In the genomic region with DNA sequence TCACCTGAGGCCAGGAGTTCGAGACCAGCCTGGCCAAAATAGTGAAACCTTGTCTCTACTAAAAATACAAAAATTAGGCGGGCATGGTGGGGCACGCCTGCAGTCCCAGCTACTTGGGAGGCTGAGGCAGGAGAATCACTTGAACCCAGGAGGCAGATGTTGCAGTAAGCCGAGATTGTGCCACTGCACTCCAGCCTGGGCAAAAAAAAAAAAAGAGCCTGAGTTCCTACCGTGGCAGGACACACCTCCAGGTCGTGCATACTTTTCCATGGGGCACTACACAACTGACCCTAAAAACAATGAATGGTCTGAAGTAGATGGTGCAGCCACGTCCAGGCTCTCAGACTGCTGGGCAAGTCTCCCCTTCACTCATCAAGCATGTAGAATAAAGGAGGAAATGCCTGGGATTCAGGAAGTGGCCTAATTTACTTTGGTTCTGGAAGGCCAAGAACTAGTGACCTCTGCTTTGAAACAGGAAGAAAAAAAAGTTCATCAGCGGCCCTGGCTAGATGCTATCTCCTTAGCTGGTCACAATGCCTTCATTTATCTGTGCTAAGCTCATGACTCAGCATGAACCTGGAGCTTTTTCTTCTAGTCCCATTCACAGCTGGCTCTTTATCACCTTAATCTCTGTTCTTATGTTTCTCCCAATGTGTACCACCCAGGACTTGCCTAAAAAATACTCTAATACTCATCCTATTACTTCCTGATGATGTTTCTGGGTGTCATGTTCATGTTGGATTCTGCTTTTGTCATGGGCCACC, we compare ENCODE assay signal across 2 cellular contexts.
TF ChIP-seq lines count a peak whose summit lies in the region.

No MANE protein-coding gene starts in this region.

TF ChIP-seq in K562, 482 proteins besides CTCF, POLR2A, EP300 and RAD21 (continued from another document and continues in another):
- TF ChIP-seq, protein P1, sequence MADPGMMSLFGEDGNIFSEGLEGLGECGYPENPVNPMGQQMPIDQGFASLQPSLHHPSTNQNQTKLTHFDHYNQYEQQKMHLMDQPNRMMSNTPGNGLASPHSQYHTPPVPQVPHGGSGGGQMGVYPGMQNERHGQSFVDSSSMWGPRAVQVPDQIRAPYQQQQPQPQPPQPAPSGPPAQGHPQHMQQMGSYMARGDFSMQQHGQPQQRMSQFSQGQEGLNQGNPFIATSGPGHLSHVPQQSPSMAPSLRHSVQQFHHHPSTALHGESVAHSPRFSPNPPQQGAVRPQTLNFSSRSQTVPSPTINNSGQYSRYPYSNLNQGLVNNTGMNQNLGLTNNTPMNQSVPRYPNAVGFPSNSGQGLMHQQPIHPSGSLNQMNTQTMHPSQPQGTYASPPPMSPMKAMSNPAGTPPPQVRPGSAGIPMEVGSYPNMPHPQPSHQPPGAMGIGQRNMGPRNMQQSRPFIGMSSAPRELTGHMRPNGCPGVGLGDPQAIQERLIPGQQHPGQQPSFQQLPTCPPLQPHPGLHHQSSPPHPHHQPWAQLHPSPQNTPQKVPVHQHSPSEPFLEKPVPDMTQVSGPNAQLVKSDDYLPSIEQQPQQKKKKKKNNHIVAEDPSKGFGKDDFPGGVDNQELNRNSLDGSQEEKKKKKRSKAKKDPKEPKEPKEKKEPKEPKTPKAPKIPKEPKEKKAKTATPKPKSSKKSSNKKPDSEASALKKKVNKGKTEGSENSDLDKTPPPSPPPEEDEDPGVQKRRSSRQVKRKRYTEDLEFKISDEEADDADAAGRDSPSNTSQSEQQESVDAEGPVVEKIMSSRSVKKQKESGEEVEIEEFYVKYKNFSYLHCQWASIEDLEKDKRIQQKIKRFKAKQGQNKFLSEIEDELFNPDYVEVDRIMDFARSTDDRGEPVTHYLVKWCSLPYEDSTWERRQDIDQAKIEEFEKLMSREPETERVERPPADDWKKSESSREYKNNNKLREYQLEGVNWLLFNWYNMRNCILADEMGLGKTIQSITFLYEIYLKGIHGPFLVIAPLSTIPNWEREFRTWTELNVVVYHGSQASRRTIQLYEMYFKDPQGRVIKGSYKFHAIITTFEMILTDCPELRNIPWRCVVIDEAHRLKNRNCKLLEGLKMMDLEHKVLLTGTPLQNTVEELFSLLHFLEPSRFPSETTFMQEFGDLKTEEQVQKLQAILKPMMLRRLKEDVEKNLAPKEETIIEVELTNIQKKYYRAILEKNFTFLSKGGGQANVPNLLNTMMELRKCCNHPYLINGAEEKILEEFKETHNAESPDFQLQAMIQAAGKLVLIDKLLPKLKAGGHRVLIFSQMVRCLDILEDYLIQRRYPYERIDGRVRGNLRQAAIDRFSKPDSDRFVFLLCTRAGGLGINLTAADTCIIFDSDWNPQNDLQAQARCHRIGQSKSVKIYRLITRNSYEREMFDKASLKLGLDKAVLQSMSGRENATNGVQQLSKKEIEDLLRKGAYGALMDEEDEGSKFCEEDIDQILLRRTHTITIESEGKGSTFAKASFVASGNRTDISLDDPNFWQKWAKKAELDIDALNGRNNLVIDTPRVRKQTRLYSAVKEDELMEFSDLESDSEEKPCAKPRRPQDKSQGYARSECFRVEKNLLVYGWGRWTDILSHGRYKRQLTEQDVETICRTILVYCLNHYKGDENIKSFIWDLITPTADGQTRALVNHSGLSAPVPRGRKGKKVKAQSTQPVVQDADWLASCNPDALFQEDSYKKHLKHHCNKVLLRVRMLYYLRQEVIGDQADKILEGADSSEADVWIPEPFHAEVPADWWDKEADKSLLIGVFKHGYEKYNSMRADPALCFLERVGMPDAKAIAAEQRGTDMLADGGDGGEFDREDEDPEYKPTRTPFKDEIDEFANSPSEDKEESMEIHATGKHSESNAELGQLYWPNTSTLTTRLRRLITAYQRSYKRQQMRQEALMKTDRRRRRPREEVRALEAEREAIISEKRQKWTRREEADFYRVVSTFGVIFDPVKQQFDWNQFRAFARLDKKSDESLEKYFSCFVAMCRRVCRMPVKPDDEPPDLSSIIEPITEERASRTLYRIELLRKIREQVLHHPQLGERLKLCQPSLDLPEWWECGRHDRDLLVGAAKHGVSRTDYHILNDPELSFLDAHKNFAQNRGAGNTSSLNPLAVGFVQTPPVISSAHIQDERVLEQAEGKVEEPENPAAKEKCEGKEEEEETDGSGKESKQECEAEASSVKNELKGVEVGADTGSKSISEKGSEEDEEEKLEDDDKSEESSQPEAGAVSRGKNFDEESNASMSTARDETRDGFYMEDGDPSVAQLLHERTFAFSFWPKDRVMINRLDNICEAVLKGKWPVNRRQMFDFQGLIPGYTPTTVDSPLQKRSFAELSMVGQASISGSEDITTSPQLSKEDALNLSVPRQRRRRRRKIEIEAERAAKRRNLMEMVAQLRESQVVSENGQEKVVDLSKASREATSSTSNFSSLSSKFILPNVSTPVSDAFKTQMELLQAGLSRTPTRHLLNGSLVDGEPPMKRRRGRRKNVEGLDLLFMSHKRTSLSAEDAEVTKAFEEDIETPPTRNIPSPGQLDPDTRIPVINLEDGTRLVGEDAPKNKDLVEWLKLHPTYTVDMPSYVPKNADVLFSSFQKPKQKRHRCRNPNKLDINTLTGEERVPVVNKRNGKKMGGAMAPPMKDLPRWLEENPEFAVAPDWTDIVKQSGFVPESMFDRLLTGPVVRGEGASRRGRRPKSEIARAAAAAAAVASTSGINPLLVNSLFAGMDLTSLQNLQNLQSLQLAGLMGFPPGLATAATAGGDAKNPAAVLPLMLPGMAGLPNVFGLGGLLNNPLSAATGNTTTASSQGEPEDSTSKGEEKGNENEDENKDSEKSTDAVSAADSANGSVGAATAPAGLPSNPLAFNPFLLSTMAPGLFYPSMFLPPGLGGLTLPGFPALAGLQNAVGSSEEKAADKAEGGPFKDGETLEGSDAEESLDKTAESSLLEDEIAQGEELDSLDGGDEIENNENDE (IDR thresholded peaks at IDR 0.05; ENCODE audit: low read depth, low read length) = no peak
- TF ChIP-seq MYC (IDR thresholded peaks at IDR 0.05; ENCODE audit: low read depth, low read length) (no peak), MYC (CRISPR knock-in tag; IDR thresholded peaks at IDR 0.05; ENCODE audit: borderline replicate concordance, low read depth) (no peak), HNRNPL (IDR thresholded peaks at IDR 0.05; ENCODE audit: low read depth, low read length) (no peak), HDGF (IDR thresholded peaks at IDR 0.05) (no peak), CSDE1 (IDR thresholded peaks at IDR 0.05) (no peak), SRSF9 (IDR thresholded peaks at IDR 0.05; ENCODE audit: borderline replicate concordance, low read depth, low read length) (no peak)

TF ChIP-seq in HepG2, 621 proteins besides CTCF, POLR2A, EP300 and RAD21 (continued from another document and continues in another):
- TF ChIP-seq, protein P2, sequence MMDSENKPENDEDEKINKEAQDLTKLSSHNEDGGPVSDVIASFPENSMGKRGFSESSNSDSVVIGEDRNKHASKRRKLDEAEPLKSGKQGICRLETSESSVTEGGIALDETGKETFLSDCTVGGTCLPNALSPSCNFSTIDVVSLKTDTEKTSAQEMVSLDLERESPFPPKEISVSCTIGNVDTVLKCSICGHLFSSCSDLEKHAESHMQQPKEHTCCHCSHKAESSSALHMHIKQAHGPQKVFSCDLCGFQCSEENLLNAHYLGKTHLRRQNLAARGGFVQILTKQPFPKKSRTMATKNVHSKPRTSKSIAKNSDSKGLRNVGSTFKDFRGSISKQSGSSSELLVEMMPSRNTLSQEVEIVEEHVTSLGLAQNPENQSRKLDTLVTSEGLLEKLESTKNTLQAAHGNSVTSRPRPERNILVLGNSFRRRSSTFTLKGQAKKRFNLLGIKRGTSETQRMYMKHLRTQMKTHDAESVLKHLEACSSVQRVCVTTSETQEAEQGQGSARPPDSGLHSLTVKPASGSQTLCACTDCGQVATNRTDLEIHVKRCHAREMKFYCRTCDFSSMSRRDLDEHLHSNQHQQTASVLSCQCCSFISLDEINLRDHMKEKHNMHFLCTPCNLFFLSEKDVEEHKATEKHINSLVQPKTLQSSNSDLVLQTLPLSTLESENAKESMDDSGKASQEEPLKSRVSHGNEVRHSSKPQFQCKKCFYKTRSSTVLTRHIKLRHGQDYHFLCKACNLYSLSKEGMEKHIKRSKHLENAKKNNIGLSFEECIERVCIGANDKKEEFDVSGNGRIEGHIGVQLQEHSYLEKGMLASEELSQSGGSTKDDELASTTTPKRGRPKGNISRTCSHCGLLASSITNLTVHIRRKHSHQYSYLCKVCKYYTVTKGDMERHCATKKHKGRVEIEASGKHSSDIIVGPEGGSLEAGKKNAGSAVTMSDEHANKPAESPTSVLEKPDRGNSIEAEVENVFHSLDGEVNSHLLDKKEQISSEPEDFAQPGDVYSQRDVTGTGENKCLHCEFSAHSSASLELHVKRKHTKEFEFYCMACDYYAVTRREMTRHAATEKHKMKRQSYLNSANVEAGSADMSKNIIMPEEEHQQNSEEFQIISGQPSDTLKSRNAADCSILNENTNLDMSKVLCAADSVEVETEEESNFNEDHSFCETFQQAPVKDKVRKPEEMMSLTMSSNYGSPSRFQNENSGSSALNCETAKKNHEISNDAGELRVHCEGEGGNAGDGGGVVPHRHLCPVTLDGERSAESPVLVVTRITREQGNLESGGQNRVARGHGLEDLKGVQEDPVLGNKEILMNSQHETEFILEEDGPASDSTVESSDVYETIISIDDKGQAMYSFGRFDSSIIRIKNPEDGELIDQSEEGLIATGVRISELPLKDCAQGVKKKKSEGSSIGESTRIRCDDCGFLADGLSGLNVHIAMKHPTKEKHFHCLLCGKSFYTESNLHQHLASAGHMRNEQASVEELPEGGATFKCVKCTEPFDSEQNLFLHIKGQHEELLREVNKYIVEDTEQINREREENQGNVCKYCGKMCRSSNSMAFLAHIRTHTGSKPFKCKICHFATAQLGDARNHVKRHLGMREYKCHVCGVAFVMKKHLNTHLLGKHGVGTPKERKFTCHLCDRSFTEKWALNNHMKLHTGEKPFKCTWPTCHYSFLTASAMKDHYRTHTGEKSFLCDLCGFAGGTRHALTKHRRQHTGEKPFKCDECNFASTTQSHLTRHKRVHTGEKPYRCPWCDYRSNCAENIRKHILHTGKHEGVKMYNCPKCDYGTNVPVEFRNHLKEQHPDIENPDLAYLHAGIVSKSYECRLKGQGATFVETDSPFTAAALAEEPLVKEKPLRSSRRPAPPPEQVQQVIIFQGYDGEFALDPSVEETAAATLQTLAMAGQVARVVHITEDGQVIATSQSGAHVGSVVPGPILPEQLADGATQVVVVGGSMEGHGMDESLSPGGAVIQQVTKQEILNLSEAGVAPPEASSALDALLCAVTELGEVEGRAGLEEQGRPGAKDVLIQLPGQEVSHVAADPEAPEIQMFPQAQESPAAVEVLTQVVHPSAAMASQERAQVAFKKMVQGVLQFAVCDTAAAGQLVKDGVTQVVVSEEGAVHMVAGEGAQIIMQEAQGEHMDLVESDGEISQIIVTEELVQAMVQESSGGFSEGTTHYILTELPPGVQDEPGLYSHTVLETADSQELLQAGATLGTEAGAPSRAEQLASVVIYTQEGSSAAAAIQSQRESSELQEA (CRISPR knock-in tag; IDR thresholded peaks at IDR 0.05; ENCODE audit: not compliant biosample characterization) = no peak
- TF ChIP-seq, protein P3, sequence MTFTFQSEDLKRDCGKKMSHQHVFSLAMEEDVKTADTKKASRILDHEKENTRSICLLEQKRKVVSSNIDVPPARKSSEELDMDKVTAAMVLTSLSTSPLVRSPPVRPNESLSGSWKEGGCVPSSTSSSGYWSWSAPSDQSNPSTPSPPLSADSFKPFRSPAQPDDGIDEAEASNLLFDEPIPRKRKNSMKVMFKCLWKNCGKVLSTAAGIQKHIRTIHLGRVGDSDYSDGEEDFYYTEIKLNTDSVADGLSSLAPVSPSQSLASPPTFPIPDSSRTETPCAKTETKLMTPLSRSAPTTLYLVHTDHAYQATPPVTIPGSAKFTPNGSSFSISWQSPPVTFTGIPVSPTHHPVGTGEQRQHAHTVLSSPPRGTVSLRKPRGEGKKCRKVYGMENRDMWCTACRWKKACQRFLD (CRISPR knock-in tag; IDR thresholded peaks at IDR 0.05; ENCODE audit: borderline replicate concordance) = no peak
- peak; percentile 81; the same call in 1 of the 2 replicates for TF ChIP-seq ZNF605 (CRISPR knock-in tag; IDR thresholded peaks at IDR 0.05)
- no peak for TF ChIP-seq SMAD9 (CRISPR knock-in tag; IDR thresholded peaks at IDR 0.05)
- TF ChIP-seq MED1 (CRISPR knock-in tag; IDR thresholded peaks at IDR 0.05) = peak; percentile 97
- TF ChIP-seq MEIS1 (CRISPR knock-in tag; IDR thresholded peaks at IDR 0.05; ENCODE audit: borderline replicate concordance) = no peak
- no peak for TF ChIP-seq RFX5 (IDR thresholded peaks at IDR 0.05; ENCODE audit: low read depth, low read length)
- TF ChIP-seq ZNF33B (CRISPR knock-in tag; IDR thresholded peaks at IDR 0.05) = no peak; the same call in 1 of the 2 replicates
- peak; percentile 27; the same call in 1 of the 2 replicates for TF ChIP-seq SRF (IDR thresholded peaks at IDR 0.05; ENCODE audit: low read depth, low read length)
- TF ChIP-seq HOMEZ (CRISPR knock-in tag; IDR thresholded peaks at IDR 0.05; ENCODE audit: low read depth) = peak; percentile 98
- TF ChIP-seq BCLAF1 (IDR thresholded peaks at IDR 0.05) = no peak
- TF ChIP-seq ZFYVE20 (CRISPR knock-in tag; IDR thresholded peaks at IDR 0.05; ENCODE audit: borderline replicate concordance, low read depth) = no peak
- peak; percentile 91; the same call in 1 of the 2 replicates for TF ChIP-seq ZBTB37 (CRISPR knock-in tag; IDR thresholded peaks at IDR 0.05)
